In the genomic region with DNA sequence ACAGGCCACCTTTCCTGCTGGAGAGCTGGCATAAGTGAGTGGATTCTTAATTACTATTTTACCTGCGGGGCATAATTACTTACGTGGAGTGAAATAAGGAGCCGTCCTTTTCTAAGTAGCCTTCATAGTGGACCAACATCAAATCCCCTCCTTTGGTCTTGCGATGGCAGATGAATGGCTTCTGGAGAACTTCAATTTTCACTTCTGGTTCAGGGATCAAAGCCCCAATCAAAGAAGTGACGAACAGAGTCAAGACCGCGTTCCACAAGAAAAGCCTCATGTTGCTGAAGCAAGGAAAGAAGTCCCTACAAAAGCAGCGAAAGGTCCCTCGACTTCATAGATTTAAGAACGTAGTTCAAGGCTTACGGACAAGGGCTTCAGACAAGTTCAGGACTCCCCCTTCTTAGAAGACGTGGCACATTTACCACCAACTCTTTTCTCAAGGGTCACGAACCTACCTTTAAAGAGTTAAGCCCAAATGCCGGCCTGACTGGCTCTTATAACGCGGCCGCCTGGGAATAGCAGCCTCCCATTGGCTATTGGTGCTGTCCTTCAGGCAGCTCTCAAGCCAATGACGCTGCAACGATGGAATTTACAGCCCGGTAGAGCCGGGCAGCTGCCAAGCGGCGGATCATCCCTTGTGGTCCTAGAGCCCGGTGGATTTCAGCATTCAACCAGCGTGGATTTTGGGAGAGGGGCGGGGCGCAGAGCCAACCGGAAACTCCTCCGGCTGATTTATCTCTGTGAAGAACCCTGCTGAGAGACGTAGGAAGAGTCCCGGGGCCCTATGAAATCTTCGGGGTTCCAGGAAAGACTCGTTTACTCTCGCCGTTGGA, we compare ENCODE assay signal across 1 cellular context.
TF ChIP-seq lines count a peak whose summit lies in the region.

A gene with protein sequence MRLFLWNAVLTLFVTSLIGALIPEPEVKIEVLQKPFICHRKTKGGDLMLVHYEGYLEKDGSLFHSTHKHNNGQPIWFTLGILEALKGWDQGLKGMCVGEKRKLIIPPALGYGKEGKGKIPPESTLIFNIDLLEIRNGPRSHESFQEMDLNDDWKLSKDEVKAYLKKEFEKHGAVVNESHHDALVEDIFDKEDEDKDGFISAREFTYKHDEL (minus strand): TSS at position 474 of the 836 bp plus-strand sequence. CDS start 194 bp downstream, at position 280.

TF ChIP-seq in GM12878, 131 proteins besides CTCF, POLR2A, EP300 and RAD21 (continued from another document and continues in another):
- TF ChIP-seq, protein P1, sequence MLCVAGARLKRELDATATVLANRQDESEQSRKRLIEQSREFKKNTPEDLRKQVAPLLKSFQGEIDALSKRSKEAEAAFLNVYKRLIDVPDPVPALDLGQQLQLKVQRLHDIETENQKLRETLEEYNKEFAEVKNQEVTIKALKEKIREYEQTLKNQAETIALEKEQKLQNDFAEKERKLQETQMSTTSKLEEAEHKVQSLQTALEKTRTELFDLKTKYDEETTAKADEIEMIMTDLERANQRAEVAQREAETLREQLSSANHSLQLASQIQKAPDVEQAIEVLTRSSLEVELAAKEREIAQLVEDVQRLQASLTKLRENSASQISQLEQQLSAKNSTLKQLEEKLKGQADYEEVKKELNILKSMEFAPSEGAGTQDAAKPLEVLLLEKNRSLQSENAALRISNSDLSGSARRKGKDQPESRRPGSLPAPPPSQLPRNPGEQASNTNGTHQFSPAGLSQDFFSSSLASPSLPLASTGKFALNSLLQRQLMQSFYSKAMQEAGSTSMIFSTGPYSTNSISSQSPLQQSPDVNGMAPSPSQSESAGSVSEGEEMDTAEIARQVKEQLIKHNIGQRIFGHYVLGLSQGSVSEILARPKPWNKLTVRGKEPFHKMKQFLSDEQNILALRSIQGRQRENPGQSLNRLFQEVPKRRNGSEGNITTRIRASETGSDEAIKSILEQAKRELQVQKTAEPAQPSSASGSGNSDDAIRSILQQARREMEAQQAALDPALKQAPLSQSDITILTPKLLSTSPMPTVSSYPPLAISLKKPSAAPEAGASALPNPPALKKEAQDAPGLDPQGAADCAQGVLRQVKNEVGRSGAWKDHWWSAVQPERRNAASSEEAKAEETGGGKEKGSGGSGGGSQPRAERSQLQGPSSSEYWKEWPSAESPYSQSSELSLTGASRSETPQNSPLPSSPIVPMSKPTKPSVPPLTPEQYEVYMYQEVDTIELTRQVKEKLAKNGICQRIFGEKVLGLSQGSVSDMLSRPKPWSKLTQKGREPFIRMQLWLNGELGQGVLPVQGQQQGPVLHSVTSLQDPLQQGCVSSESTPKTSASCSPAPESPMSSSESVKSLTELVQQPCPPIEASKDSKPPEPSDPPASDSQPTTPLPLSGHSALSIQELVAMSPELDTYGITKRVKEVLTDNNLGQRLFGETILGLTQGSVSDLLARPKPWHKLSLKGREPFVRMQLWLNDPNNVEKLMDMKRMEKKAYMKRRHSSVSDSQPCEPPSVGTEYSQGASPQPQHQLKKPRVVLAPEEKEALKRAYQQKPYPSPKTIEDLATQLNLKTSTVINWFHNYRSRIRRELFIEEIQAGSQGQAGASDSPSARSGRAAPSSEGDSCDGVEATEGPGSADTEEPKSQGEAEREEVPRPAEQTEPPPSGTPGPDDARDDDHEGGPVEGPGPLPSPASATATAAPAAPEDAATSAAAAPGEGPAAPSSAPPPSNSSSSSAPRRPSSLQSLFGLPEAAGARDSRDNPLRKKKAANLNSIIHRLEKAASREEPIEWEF (IDR thresholded peaks at IDR 0.05; ENCODE audit: insufficient replicate concordance, low read depth, low read length): no peak
- TF ChIP-seq, protein P2, sequence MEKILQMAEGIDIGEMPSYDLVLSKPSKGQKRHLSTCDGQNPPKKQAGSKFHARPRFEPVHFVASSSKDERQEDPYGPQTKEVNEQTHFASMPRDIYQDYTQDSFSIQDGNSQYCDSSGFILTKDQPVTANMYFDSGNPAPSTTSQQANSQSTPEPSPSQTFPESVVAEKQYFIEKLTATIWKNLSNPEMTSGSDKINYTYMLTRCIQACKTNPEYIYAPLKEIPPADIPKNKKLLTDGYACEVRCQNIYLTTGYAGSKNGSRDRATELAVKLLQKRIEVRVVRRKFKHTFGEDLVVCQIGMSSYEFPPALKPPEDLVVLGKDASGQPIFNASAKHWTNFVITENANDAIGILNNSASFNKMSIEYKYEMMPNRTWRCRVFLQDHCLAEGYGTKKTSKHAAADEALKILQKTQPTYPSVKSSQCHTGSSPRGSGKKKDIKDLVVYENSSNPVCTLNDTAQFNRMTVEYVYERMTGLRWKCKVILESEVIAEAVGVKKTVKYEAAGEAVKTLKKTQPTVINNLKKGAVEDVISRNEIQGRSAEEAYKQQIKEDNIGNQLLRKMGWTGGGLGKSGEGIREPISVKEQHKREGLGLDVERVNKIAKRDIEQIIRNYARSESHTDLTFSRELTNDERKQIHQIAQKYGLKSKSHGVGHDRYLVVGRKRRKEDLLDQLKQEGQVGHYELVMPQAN (conservative IDR thresholded peaks at IDR 0.05): peak; percentile 39
- TF ChIP-seq EZH2 (IDR thresholded peaks at IDR 0.05; ENCODE audit: borderline replicate concordance, control insufficient read depth, low read depth, low read length) (no peak), TARDBP (IDR thresholded peaks at IDR 0.05; ENCODE audit: borderline replicate concordance) (no peak), KAT2A (conservative IDR thresholded peaks at IDR 0.05; ENCODE audit: control insufficient read depth, low read depth, low read length) (no peak), SREBF2 (IDR thresholded peaks at IDR 0.05; ENCODE audit: low read length) (no peak), ZNF24 (IDR thresholded peaks at IDR 0.05) (no peak), ZNF274 (IDR thresholded peaks at IDR 0.05; ENCODE audit: insufficient read depth, insufficient read length) (no peak), IKZF2 (IDR thresholded peaks at IDR 0.05) (peak; percentile 77 to 78; a peak in 3 of 4 replicates), CBX3 (IDR thresholded peaks at IDR 0.05; ENCODE audit: borderline replicate concordance, low read depth) (no peak), SMAD5 (IDR thresholded peaks at IDR 0.05; ENCODE audit: low read depth) (no peak), CBX5 (IDR thresholded peaks at IDR 0.05; ENCODE audit: low read depth) (no peak), MTA3 (IDR thresholded peaks at IDR 0.05; ENCODE audit: borderline replicate concordance, low read length) (no peak; the same call in 1 of the 2 replicates), DPF2 (IDR thresholded peaks at IDR 0.05) (peak; percentile 98), FOXK2 (IDR thresholded peaks at IDR 0.05) (no peak), EED (IDR thresholded peaks at IDR 0.05; ENCODE audit: low read depth) (peak; percentile 72), RAD51 (IDR thresholded peaks at IDR 0.05) (no peak), POLR2AphosphoS5 (IDR thresholded peaks at IDR 0.05; ENCODE audit: low read length) (peak; percentile 85), NFIC (IDR thresholded peaks at IDR 0.05; ENCODE audit: low read depth, low read length) (no peak), RCOR1 (conservative IDR thresholded peaks at IDR 0.05; ENCODE audit: low read depth, low read length) (no peak), ZNF622 (IDR thresholded peaks at IDR 0.05) (no peak), MEF2B (IDR thresholded peaks at IDR 0.05; ENCODE audit: partially characterized antibody, poor library complexity, severe bottlenecking) (peak; percentile 35), SUZ12 (IDR thresholded peaks at IDR 0.05; ENCODE audit: unreplicated experiment) (no peak), YY1 (IDR thresholded peaks at IDR 0.05; ENCODE audit: low read depth, low read length) (no peak), STAT3 (IDR thresholded peaks at IDR 0.05; ENCODE audit: low read depth, low read length) (no peak), TCF7 (IDR thresholded peaks at IDR 0.05; ENCODE audit: borderline replicate concordance) (no peak), POU2F2 (IDR thresholded peaks at IDR 0.05; ENCODE audit: borderline replicate concordance, low read depth, low read length) (no peak; the same call in 2 of the 3 replicates)
- TF ChIP-seq, protein P3, sequence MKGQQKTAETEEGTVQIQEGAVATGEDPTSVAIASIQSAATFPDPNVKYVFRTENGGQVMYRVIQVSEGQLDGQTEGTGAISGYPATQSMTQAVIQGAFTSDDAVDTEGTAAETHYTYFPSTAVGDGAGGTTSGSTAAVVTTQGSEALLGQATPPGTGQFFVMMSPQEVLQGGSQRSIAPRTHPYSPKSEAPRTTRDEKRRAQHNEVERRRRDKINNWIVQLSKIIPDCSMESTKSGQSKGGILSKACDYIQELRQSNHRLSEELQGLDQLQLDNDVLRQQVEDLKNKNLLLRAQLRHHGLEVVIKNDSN (IDR thresholded peaks at IDR 0.05; ENCODE audit: borderline replicate concordance, extremely low read length, insufficient read depth, low read depth, low read length): no peak
- TF ChIP-seq, protein P4, sequence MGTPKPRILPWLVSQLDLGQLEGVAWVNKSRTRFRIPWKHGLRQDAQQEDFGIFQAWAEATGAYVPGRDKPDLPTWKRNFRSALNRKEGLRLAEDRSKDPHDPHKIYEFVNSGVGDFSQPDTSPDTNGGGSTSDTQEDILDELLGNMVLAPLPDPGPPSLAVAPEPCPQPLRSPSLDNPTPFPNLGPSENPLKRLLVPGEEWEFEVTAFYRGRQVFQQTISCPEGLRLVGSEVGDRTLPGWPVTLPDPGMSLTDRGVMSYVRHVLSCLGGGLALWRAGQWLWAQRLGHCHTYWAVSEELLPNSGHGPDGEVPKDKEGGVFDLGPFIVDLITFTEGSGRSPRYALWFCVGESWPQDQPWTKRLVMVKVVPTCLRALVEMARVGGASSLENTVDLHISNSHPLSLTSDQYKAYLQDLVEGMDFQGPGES (IDR thresholded peaks at IDR 0.05): peak; percentile 83
- TF ChIP-seq, protein P5, sequence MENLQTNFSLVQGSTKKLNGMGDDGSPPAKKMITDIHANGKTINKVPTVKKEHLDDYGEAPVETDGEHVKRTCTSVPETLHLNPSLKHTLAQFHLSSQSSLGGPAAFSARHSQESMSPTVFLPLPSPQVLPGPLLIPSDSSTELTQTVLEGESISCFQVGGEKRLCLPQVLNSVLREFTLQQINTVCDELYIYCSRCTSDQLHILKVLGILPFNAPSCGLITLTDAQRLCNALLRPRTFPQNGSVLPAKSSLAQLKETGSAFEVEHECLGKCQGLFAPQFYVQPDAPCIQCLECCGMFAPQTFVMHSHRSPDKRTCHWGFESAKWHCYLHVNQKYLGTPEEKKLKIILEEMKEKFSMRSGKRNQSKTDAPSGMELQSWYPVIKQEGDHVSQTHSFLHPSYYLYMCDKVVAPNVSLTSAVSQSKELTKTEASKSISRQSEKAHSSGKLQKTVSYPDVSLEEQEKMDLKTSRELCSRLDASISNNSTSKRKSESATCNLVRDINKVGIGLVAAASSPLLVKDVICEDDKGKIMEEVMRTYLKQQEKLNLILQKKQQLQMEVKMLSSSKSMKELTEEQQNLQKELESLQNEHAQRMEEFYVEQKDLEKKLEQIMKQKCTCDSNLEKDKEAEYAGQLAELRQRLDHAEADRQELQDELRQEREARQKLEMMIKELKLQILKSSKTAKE (IDR thresholded peaks at IDR 0.05; ENCODE audit: low read depth, poor library complexity, severe bottlenecking): peak; percentile 11
- TF ChIP-seq, protein P6, sequence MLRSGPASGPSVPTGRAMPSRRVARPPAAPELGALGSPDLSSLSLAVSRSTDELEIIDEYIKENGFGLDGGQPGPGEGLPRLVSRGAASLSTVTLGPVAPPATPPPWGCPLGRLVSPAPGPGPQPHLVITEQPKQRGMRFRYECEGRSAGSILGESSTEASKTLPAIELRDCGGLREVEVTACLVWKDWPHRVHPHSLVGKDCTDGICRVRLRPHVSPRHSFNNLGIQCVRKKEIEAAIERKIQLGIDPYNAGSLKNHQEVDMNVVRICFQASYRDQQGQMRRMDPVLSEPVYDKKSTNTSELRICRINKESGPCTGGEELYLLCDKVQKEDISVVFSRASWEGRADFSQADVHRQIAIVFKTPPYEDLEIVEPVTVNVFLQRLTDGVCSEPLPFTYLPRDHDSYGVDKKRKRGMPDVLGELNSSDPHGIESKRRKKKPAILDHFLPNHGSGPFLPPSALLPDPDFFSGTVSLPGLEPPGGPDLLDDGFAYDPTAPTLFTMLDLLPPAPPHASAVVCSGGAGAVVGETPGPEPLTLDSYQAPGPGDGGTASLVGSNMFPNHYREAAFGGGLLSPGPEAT (IDR thresholded peaks at IDR 0.05; ENCODE audit: low read depth): peak; percentile 100
- TF ChIP-seq, protein P7, sequence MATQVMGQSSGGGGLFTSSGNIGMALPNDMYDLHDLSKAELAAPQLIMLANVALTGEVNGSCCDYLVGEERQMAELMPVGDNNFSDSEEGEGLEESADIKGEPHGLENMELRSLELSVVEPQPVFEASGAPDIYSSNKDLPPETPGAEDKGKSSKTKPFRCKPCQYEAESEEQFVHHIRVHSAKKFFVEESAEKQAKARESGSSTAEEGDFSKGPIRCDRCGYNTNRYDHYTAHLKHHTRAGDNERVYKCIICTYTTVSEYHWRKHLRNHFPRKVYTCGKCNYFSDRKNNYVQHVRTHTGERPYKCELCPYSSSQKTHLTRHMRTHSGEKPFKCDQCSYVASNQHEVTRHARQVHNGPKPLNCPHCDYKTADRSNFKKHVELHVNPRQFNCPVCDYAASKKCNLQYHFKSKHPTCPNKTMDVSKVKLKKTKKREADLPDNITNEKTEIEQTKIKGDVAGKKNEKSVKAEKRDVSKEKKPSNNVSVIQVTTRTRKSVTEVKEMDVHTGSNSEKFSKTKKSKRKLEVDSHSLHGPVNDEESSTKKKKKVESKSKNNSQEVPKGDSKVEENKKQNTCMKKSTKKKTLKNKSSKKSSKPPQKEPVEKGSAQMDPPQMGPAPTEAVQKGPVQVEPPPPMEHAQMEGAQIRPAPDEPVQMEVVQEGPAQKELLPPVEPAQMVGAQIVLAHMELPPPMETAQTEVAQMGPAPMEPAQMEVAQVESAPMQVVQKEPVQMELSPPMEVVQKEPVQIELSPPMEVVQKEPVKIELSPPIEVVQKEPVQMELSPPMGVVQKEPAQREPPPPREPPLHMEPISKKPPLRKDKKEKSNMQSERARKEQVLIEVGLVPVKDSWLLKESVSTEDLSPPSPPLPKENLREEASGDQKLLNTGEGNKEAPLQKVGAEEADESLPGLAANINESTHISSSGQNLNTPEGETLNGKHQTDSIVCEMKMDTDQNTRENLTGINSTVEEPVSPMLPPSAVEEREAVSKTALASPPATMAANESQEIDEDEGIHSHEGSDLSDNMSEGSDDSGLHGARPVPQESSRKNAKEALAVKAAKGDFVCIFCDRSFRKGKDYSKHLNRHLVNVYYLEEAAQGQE (IDR thresholded peaks at IDR 0.05; ENCODE audit: low read depth, low read length): no peak
